ENCODE assay signal across 9 cellular contexts in genomic region chr4:143352052-143352451, GRCh38. TPM values are rescaled to one million over a fixed set of nuclear protein-coding genes. Genes with fewer than 3 reads are reported as not detected.
A peak's percentile ranks its signal among the peaks of the same experiment; 100 is the strongest.
DNase-seq lines count a peak whose midpoint lies in the region; ATAC-seq and TF ChIP-seq lines count a peak whose summit lies in the region.
"Had no signal": no experiment of that assay in that cellular context is flagged by ENCODE, and none has a peak within 500 bp of the region (broad histone marks: within the 10 kb centered on the region; RNA-seq: fewer than 3 reads in every experiment).

No MANE protein-coding gene starts in this region.

- intact Hi-C loops in tibial artery (cut with DNase I; ENCODE audit: low total_unique reads): no loop called here

- H3K4me3 Mint-ChIP-seq in glutamatergic neuron (ENCODE audit: unreplicated experiment) (peak overlapping the region; percentile 73), T-helper 17 cell (no peak overlapping the region)

- peak overlapping the region in 1 of 2 donors; percentile 17 for H3K4me3 ChIP-seq in tibial artery

- ATAC-seq in T-helper 17 cell: no peak
- ATAC-seq in HG03108 (IDR thresholded peaks at IDR 0.05; ENCODE audit: unreplicated experiment): no peak

- H3K4me1 ChIP-seq in tibial artery: peaks cover 0 to 64% (median 51%) of the 10 kb centered on the region in 4 donors

- no peaks in the 10 kb centered on the region for H3K36me3 Mint-ChIP-seq in glutamatergic neuron (ENCODE audit: unreplicated experiment)
- H3K36me3 Mint-ChIP-seq in T-helper 17 cell (ENCODE audit: low read depth): no peaks in the 10 kb centered on the region

- H3K9me3 ChIP-seq in tibial artery (no peaks in the 10 kb centered on the region), T-helper 17 cell (ENCODE audit: control insufficient read depth, low read length, poor library complexity, severe bottlenecking) (no peaks in the 10 kb centered on the region)

- H3K27me3 Mint-ChIP-seq in glutamatergic neuron (ENCODE audit: unreplicated experiment): no peaks in the 10 kb centered on the region
- H3K27me3 Mint-ChIP-seq in T-helper 17 cell: peaks cover 25% of the 10 kb centered on the region

- H3K27ac Mint-ChIP-seq in glutamatergic neuron (ENCODE audit: unreplicated experiment): peak overlapping the region; percentile 85
- no peak overlapping the region for H3K27ac Mint-ChIP-seq in T-helper 17 cell

- H3K27me3 ChIP-seq in tibial artery: no peaks in the 10 kb centered on the region

- H3K9me3 Mint-ChIP-seq in glutamatergic neuron (ENCODE audit: unreplicated experiment): peaks cover 2% of the 10 kb centered on the region

- peak overlapping the region; percentile 68 to 70 for H3K27ac ChIP-seq in tibial artery

- H3K36me3 ChIP-seq in tibial artery: no peaks in the 10 kb centered on the region

- no peak for TF ChIP-seq CTCF in glutamatergic neuron (IDR thresholded peaks at IDR 0.05; ENCODE audit: partially characterized antibody, unreplicated experiment)
- no peak for TF ChIP-seq CTCF in tibial artery (IDR thresholded peaks at IDR 0.05)

- H3K4me1 Mint-ChIP-seq in glutamatergic neuron (ENCODE audit: low read depth, unreplicated experiment): peaks cover 56% of the 10 kb centered on the region
- no peaks in the 10 kb centered on the region for H3K4me1 Mint-ChIP-seq in T-helper 17 cell

- DNase-seq in NCI-H1105 (lab: John Stamatoyannopoulos, UW): peak; percentile 72
- peak; percentile 33 for DNase-seq in SW480 (ENCODE audit: low spot score)
- DNase-seq in glutamatergic neuron: no peak
- no peak for DNase-seq in tibial artery
- DNase-seq in activated CD4-positive, CD25-positive, alpha-beta regulatory T cell treated with anti-CD3 and anti-CD28 coated beads, Interleukin-2, amount 50 U/mL, for 72 hours: no peak
- DNase-seq in T-helper 17 cell: no peak
- DNase-seq: activated CD8-positive, alpha-beta memory T cell treated with anti-CD3 and anti-CD28 coated beads, Interleukin-2, amount 50 U/mL, for 4 hours; SHP77 treated with DMSO at 0.1 percent for 48 hours had no signal

RNA-seq across cellular contexts. Expression of gene GAB1, which starts 15.4 kb away (rescaled TPM):
- 29.7 TPM for total RNA-seq in glutamatergic neuron (ENCODE audit: unreplicated experiment)
- total RNA-seq in T-helper 17 cell: 1 to 10 TPM; 2.0 to 3.5 TPM

Comparison
In these comparisons a context has a peak if more than half of its experiments do, and no peak if none do; other contexts are left out.
1. DNase-seq: peak in NCI-H1105 (single experiment) and SW480 (single experiment); none in glutamatergic neuron (single experiment), tibial artery (0 of 2), activated CD4-positive, CD25-positive, alpha-beta regulatory T cell treated with anti-CD3 and anti-CD28 coated beads, Interleukin-2, amount 50 U/mL, for 72 hours (single experiment) and T-helper 17 cell (0 of 3).